Comparison of ENCODE assay signal across 1 cellular context in genomic region chr15:70196314-70197291, GRCh38.
A peak's percentile ranks its signal among the peaks of the same experiment; 100 is the strongest.
TF ChIP-seq lines count a peak whose summit lies in the region.

No MANE protein-coding gene starts in this region.

TF ChIP-seq in HepG2, 621 proteins besides CTCF, POLR2A, EP300 and RAD21 (continued from another document and continues in another):
- TF ChIP-seq MTERF4 (CRISPR knock-in tag; IDR thresholded peaks at IDR 0.05) (no peak), THAP9 (CRISPR knock-in tag; IDR thresholded peaks at IDR 0.05; ENCODE audit: borderline replicate concordance) (0 out of 2 replicates have a peak, but pooled peaks have one; percentile 9), YY1 (IDR thresholded peaks at IDR 0.05; ENCODE audit: insufficient read depth, insufficient replicate concordance, low read depth, low read length) (no peak), ZXDC (CRISPR knock-in tag; IDR thresholded peaks at IDR 0.05) (no peak), E2F5 (CRISPR knock-in tag; conservative IDR thresholded peaks at IDR 0.05) (no peak), ZNF83 (CRISPR knock-in tag; IDR thresholded peaks at IDR 0.05; ENCODE audit: borderline replicate concordance) (no peak), CCDC6 (CRISPR knock-in tag; IDR thresholded peaks at IDR 0.05) (no peak), ZNF24 (IDR thresholded peaks at IDR 0.05) (no peak), HDAC2 (CRISPR knock-in tag; IDR thresholded peaks at IDR 0.05) (no peak; the same call in 1 of the 2 replicates), HDAC6 (IDR thresholded peaks at IDR 0.05; ENCODE audit: low read depth, low read length) (no peak), PAF1 (CRISPR knock-in tag; IDR thresholded peaks at IDR 0.05) (no peak), ZBTB21 (CRISPR knock-in tag; IDR thresholded peaks at IDR 0.05) (no peak), GATAD1 (CRISPR knock-in tag; IDR thresholded peaks at IDR 0.05) (no peak), MYC (CRISPR knock-in tag; IDR thresholded peaks at IDR 0.05; ENCODE audit: borderline replicate concordance) (peak; percentile 49; the same call in 1 of the 2 replicates), RBAK (CRISPR knock-in tag; IDR thresholded peaks at IDR 0.05) (no peak), TFAP4 (IDR thresholded peaks at IDR 0.05; ENCODE audit: borderline replicate concordance, low read depth) (no peak), PITX1 (CRISPR knock-in tag; IDR thresholded peaks at IDR 0.05) (peak; percentile 52; the same call in 1 of the 2 replicates), ZNF597 (CRISPR knock-in tag; IDR thresholded peaks at IDR 0.05) (no peak), SMARCE1 (IDR thresholded peaks at IDR 0.05; ENCODE audit: borderline replicate concordance) (no peak), E2F2 (CRISPR knock-in tag; IDR thresholded peaks at IDR 0.05; ENCODE audit: borderline replicate concordance) (no peak), SNAPC2 (CRISPR knock-in tag; IDR thresholded peaks at IDR 0.05) (peak; percentile 71; the same call in 1 of the 2 replicates), ZNF883 (CRISPR knock-in tag; IDR thresholded peaks at IDR 0.05; ENCODE audit: not compliant biosample characterization) (no peak), GPN1 (CRISPR knock-in tag; IDR thresholded peaks at IDR 0.05; ENCODE audit: borderline replicate concordance) (no peak), ZNF124 (CRISPR knock-in tag; IDR thresholded peaks at IDR 0.05) (no peak), FOSL1 (CRISPR knock-in tag; IDR thresholded peaks at IDR 0.05; ENCODE audit: borderline replicate concordance) (no peak), IKZF5 (CRISPR knock-in tag; IDR thresholded peaks at IDR 0.05) (no peak), ETS1 (CRISPR knock-in tag; IDR thresholded peaks at IDR 0.05) (no peak), ZFP36L1 (CRISPR knock-in tag; IDR thresholded peaks at IDR 0.05) (no peak), PLRG1 (conservative IDR thresholded peaks at IDR 0.05) (no peak), BRF2 (CRISPR knock-in tag; IDR thresholded peaks at IDR 0.05) (no peak), MED8 (CRISPR knock-in tag; IDR thresholded peaks at IDR 0.05; ENCODE audit: insufficient replicate concordance) (no peak), ZNF619 (CRISPR knock-in tag; IDR thresholded peaks at IDR 0.05) (no peak), PLSCR1 (CRISPR knock-in tag; IDR thresholded peaks at IDR 0.05; ENCODE audit: borderline replicate concordance) (no peak), DBP (CRISPR knock-in tag; IDR thresholded peaks at IDR 0.05; ENCODE audit: not compliant biosample characterization) (no peak), HOXA3 (CRISPR knock-in tag; IDR thresholded peaks at IDR 0.05) (peak; percentile 34; the same call in 1 of the 2 replicates), ZNF143 (CRISPR knock-in tag; IDR thresholded peaks at IDR 0.05) (no peak), LRRFIP1 (CRISPR knock-in tag; conservative IDR thresholded peaks at IDR 0.05) (no peak), ZNF234 (CRISPR knock-in tag; conservative IDR thresholded peaks at IDR 0.05) (0 out of 2 replicates have a peak, but pooled peaks have one; percentile 59), HMG20A (CRISPR knock-in tag; IDR thresholded peaks at IDR 0.05; ENCODE audit: borderline replicate concordance) (peak; percentile 37; the same call in 1 of the 2 replicates), ZNF567 (CRISPR knock-in tag; IDR thresholded peaks at IDR 0.05; ENCODE audit: borderline replicate concordance) (no peak), ZNF577 (CRISPR knock-in tag; IDR thresholded peaks at IDR 0.05; ENCODE audit: borderline replicate concordance, low read depth) (no peak), RBM39 (IDR thresholded peaks at IDR 0.05; ENCODE audit: low read depth, low read length, poor library complexity, severe bottlenecking) (no peak), ZNF496 (CRISPR knock-in tag; IDR thresholded peaks at IDR 0.05; ENCODE audit: insufficient replicate concordance) (no peak), ISX (CRISPR knock-in tag; conservative IDR thresholded peaks at IDR 0.05) (no peak), NCOR1 (IDR thresholded peaks at IDR 0.05; ENCODE audit: borderline replicate concordance, low read length) (peak; percentile 30; the same call in 1 of the 2 replicates), MAF1 (CRISPR knock-in tag; IDR thresholded peaks at IDR 0.05; ENCODE audit: borderline replicate concordance) (no peak)
